In the genomic region with DNA sequence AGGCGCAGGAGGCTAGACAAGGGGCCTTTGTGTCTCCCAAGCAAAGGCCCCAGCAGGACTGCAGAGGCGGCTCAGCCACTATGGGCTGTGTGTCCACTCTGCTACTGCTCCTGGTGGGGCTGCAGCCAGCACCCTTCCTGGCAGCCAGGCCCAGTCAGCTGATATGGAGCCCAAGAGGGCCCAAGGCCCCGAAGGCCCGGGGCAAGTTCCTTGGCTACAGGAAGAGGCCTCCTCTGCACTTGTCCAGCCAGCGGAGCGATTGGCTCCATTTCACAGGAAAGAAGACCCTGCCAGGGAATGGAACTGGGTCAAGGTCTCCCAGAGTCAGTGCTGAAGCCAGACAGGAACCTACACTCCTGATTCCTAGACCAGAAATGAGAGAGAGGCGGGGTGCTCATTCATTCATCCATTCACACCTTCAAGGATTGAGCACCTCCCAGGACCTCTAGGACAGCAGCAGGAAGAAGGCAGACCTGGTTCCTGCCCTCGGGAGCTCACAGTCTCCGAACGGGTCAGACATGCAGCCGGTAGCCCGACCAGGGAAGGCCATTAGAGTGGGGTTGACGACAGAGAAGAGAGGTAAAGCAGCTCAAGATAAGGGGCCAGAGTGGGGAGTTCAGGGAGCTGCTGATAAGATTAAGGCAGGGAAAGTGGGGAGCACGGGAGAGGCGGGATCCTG, we compare ENCODE assay signal across 9 cellular contexts. TPM values are rescaled to one million over a fixed set of nuclear protein-coding genes. Genes with fewer than 3 reads are reported as not detected.
A peak's percentile ranks its signal among the peaks of the same experiment; 100 is the strongest.
DNase-seq lines count a peak whose midpoint lies in the region; ATAC-seq, FAIRE-seq and TF ChIP-seq lines count a peak whose summit lies in the region.
"Had no signal": no experiment of that assay in that cellular context is flagged by ENCODE, and none has a peak within 500 bp of the region (broad histone marks: within the 10 kb centered on the region; RNA-seq: fewer than 3 reads in every experiment).

No MANE protein-coding gene starts in this region.

- POLR2A ChIA-PET in IMR-90 (lab: Charles Lee; ENCODE audit: unreplicated experiment) = no interaction called here

- H3K9me1 ChIP-seq in IMR-90 (ENCODE audit: insufficient read depth, low read length) = no peaks in the 10 kb centered on the region; the same call in 1 of the 2 replicates
- H3K9me1 ChIP-seq in keratinocyte (ENCODE audit: control insufficient read depth, extremely low read depth, insufficient read depth, low read length) = no peaks in the 10 kb centered on the region

- H3K27me3 Mint-ChIP-seq in activated naive CD8-positive, alpha-beta T cell treated with anti-CD3 and anti-CD28 coated beads, Interleukin-2, amount 50 U/mL, for 24 hours = peaks cover 21% of the 10 kb centered on the region

- H2BK5ac ChIP-seq in IMR-90 (ENCODE audit: low read depth, low read length, poor library complexity, severe bottlenecking) = no peak overlapping the region

- H3K36me3 ChIP-seq in IMR-90 (ENCODE audit: control insufficient read depth, insufficient read depth, low read length) = no peaks in the 10 kb centered on the region
- no peaks in the 10 kb centered on the region for H3K36me3 ChIP-seq in keratinocyte (ENCODE audit: control insufficient read depth in 2 of 2, extremely low read depth in 1 of 2, insufficient read depth in 2 of 2, low read length in 2 of 2)

- CTCF ChIA-PET in IMR-90 (lab: Yijun Ruan, JAX) = interaction anchor here (0.5 kb wide), 1 partner anchor 404 kb away, joined by 3 read pairs; no protein-coding TSS in a partner anchor

- no peak overlapping the region for H3K14ac ChIP-seq in IMR-90 (replicated peaks; ENCODE audit: low read depth, low read length)

- H3K23ac ChIP-seq in IMR-90 (ENCODE audit: low read depth, low read length) = no peak overlapping the region

- H3K9ac ChIP-seq in IMR-90 (ENCODE audit: low read depth, low read length) = no peak overlapping the region
- H3K9ac ChIP-seq in keratinocyte (ENCODE audit: control insufficient read depth, extremely low read depth, insufficient read depth, low read length) = peak overlapping the region; percentile 60

- BruUV-seq in IMR-90 (replicated peaks; lab: Mats Ljungman, UMichigan) = no TSS peak

- H3K4ac ChIP-seq in IMR-90 (ENCODE audit: low read depth, low read length) = no peak overlapping the region

- H2AK9ac ChIP-seq in IMR-90 (replicated peaks; ENCODE audit: low read depth, low read length, poor library complexity) = no peak overlapping the region

- no peaks in the 10 kb centered on the region for H3K9me3 Mint-ChIP-seq in activated naive CD8-positive, alpha-beta T cell treated with anti-CD3 and anti-CD28 coated beads, Interleukin-2, amount 50 U/mL, for 24 hours

- no peak overlapping the region for H3K4me3 ChIP-seq in IMR-90 (ENCODE audit: insufficient read depth, low read depth, low read length)
- H3K4me3 ChIP-seq in keratinocyte (ENCODE audit: control insufficient read depth in 2 of 3, extremely low read depth in 1 of 3, insufficient read depth in 2 of 3, low read depth in 1 of 3, low read length in 3 of 3) = peak overlapping the region in 2 of 3 experiments; percentile 58 to 59
- peak overlapping the region in 3 of 7 experiments; percentile 45 to 52 (median 46) for H3K4me3 ChIP-seq in skin epidermis

- H3K56ac ChIP-seq in IMR-90 (ENCODE audit: extremely low read depth, insufficient read depth, low read length) = no peak overlapping the region

- no peak overlapping the region for H3K4me2 ChIP-seq in IMR-90 (ENCODE audit: low read depth, low read length)
- peak overlapping the region; percentile 83 for H3K4me2 ChIP-seq in keratinocyte (ENCODE audit: control insufficient read depth, extremely low read depth, insufficient read depth, low read depth, low read length)

- H3K27me3 ChIP-seq in IMR-90 (ENCODE audit: control insufficient read depth, insufficient read depth, low read length) (peaks cover 50% of the 10 kb centered on the region), keratinocyte (ENCODE audit: control insufficient read depth, extremely low read depth, insufficient read depth, low read length) (no peaks in the 10 kb centered on the region)

- no peaks in the 10 kb centered on the region for H3K36me3 Mint-ChIP-seq in activated naive CD8-positive, alpha-beta T cell treated with anti-CD3 and anti-CD28 coated beads, Interleukin-2, amount 50 U/mL, for 24 hours (ENCODE audit: low read depth)

- intact Hi-C loops in IMR-90 (cut with micrococcal nuclease) = no loop called here

- 90% methylated on average over 10 of the region's 15 CpGs; no CpG with 5 or more reads in 1 of the 2 experiments for WGBS in IMR-90 (ENCODE audit: extremely low coverage in 2 of 2, insufficient read length in 1 of 2), 2 experiments

- no peak overlapping the region for H2AK5ac ChIP-seq in IMR-90 (ENCODE audit: low read depth, low read length)

- DNase-seq in IMR-90 (no peak), keratinocyte (ENCODE audit: low read depth, low spot score) (no peak), occipital lobe (lab: John Stamatoyannopoulos, UW) (no peak), NK-92 (lab: John Stamatoyannopoulos, UW; ENCODE audit: unreplicated experiment) (no peak)
- no peak for DNase-seq in activated naive CD8-positive, alpha-beta T cell treated with anti-CD3 and anti-CD28 coated beads, Interleukin-2, amount 50 U/mL, for 24 hours
- DNase-seq: activated gamma-delta T cell had no signal

- H3K4me1 ChIP-seq in IMR-90 (ENCODE audit: control insufficient read depth, insufficient read depth, low read length) (no peaks in the 10 kb centered on the region; the same call in 1 of the 2 replicates), keratinocyte (ENCODE audit: control insufficient read depth, extremely low read depth, insufficient read depth, low read length) (peaks cover 28% of the 10 kb centered on the region)

- no peak overlapping the region for H3K18ac ChIP-seq in IMR-90 (ENCODE audit: low read depth, low read length)

- no peaks in the 10 kb centered on the region for H3K79me1 ChIP-seq in IMR-90 (ENCODE audit: low read depth in 1 of 2, low read length in 2 of 2)

- H3K27ac ChIP-seq in IMR-90 (ENCODE audit: insufficient read depth, low read length) = no peak overlapping the region
- no peak overlapping the region for H3K27ac ChIP-seq in keratinocyte (ENCODE audit: control insufficient read depth, insufficient read depth, low read length)
- H3K27ac ChIP-seq in skin epidermis = peak overlapping the region in 11 of 21 experiments; percentile 3 to 75 (median 44)

- no peak overlapping the region for H3K27ac Mint-ChIP-seq in activated naive CD8-positive, alpha-beta T cell treated with anti-CD3 and anti-CD28 coated beads, Interleukin-2, amount 50 U/mL, for 24 hours

- no peak overlapping the region for H2BK120ac ChIP-seq in IMR-90 (ENCODE audit: low read depth, low read length)

- H3K4me3 Mint-ChIP-seq in activated naive CD8-positive, alpha-beta T cell treated with anti-CD3 and anti-CD28 coated beads, Interleukin-2, amount 50 U/mL, for 24 hours = peak overlapping the region; percentile 37

- TF ChIP-seq RAD21 in IMR-90 (IDR thresholded peaks at IDR 0.05; ENCODE audit: low read length) = no peak

- no peak overlapping the region for H4K5ac ChIP-seq in IMR-90 (ENCODE audit: low read depth, low read length)

- in situ Hi-C loops in IMR-90 (cut with MboI; ENCODE audit: low sequenced_read_pairs) = no loop called here

- dilution Hi-C loops in IMR-90 (cut with HindIII; ENCODE audit: low sequenced_read_pairs, unreplicated experiment) (no loop called here), keratinocyte (cut with MboI; ENCODE audit: extremely low pct_ligation_motif_present, low sequenced_read_pairs) (no loop called here)

- H3K4me1 Mint-ChIP-seq in activated naive CD8-positive, alpha-beta T cell treated with anti-CD3 and anti-CD28 coated beads, Interleukin-2, amount 50 U/mL, for 24 hours = peaks cover 5% of the 10 kb centered on the region

- no peaks in the 10 kb centered on the region for H3K79me2 ChIP-seq in keratinocyte (ENCODE audit: control insufficient read depth, insufficient read depth, low read length)

- H2AFZ ChIP-seq in IMR-90 (replicated peaks; ENCODE audit: low read length, poor library complexity) (peak overlapping the region; percentile 90), keratinocyte (ENCODE audit: control insufficient read depth, low read length) (peak overlapping the region; percentile 84)

- no peak overlapping the region for H4K91ac ChIP-seq in IMR-90 (ENCODE audit: insufficient read depth, low read depth, low read length)

- H4K20me1 ChIP-seq in IMR-90 (ENCODE audit: insufficient read depth, low read length) (no peaks in the 10 kb centered on the region), keratinocyte (ENCODE audit: control insufficient read depth, extremely low read depth, insufficient read depth, low read length) (no peaks in the 10 kb centered on the region)

- no peaks in the 10 kb centered on the region for H3K9me3 ChIP-seq in IMR-90 (ENCODE audit: control insufficient read depth, insufficient read depth, low read length)
- H3K9me3 ChIP-seq in keratinocyte (ENCODE audit: control insufficient read depth, low read depth, low read length) = no peaks in the 10 kb centered on the region

- ATAC-seq in IMR-90 (ENCODE audit: low read depth) = no peak
- ATAC-seq in activated naive CD8-positive, alpha-beta T cell treated with anti-CD3 and anti-CD28 coated beads, Interleukin-2, amount 50 U/mL, for 24 hours = no peak
- no peak for ATAC-seq in GM18867 (IDR thresholded peaks at IDR 0.05; ENCODE audit: unreplicated experiment)

- no peak overlapping the region for H2BK15ac ChIP-seq in IMR-90 (ENCODE audit: low read depth, low read length)

- no peak for TF ChIP-seq CTCF in IMR-90 (conservative IDR thresholded peaks at IDR 0.05; ENCODE audit: low read depth, low read length)
- no peak for TF ChIP-seq CTCF in keratinocyte (optimal IDR thresholded peaks at IDR 0.05 in 1 of 3, IDR thresholded peaks at IDR 0.05 in 1 of 3, conservative IDR thresholded peaks at IDR 0.05 in 1 of 3; ENCODE audit: extremely low read depth in 1 of 3, insufficient read depth in 2 of 3, low read length in 3 of 3)

- no peak overlapping the region for H4K8ac ChIP-seq in IMR-90 (ENCODE audit: low read depth in 2 of 2, low read length in 2 of 2)

- no peak overlapping the region for H2BK20ac ChIP-seq in IMR-90 (ENCODE audit: low read depth, low read length)

- TF ChIP-seq POLR2A in IMR-90 (IDR thresholded peaks at IDR 0.05; ENCODE audit: low read depth, low read length) = no peak

- FAIRE-seq in keratinocyte (lab: Jason Lieb, UNC) = no peak

RNA-seq across cellular contexts. Expression of gene P2RY2, which starts 0.8 kb away (rescaled TPM):
- total RNA-seq in IMR-90 (2012; rRNA removed) (not detected in 2 replicates), occipital lobe (not detected)
- polyA plus RNA-seq in IMR-90 (2012; rRNA removed) (0.06 TPM in 1 of 2 replicates, not detected in the other), keratinocyte (3.9 to 6.9 TPM (median 5.1 TPM) in 3 replicates)
- polyA plus RNA-seq in IMR-90 (2012; cell fraction: cytosol; rRNA removed) = 0.02 TPM in 1 of 2 replicates, not detected in the other
- polyA plus RNA-seq in IMR-90 (2012; cell fraction: nucleus; rRNA removed; ENCODE audit: low replicate concordance) = 0.07 TPM in 1 of 2 replicates, not detected in the other
- 1.7 TPM for polyA plus RNA-seq in keratinocyte (2011; ENCODE audit: low read depth)
- 2.4 and 2.8 TPM in 2 replicates for polyA plus RNA-seq in keratinocyte (2011; cell fraction: cytosol; rRNA removed)
- polyA plus RNA-seq in keratinocyte (2011; cell fraction: nucleus; rRNA removed) = 3.9 and 4.0 TPM in 2 replicates
- 2.1 and 7.0 TPM in 2 replicates for polyA plus RNA-seq in keratinocyte (2012; ENCODE audit: low replicate concordance)
- polyA minus RNA-seq in keratinocyte = 4.4 to 18.0 TPM (median 7.1 TPM) in 3 replicates
- 2.3 TPM for polyA minus RNA-seq in keratinocyte (2011; cell fraction: cytosol; rRNA and poly(A)+ RNA removed)
- polyA minus RNA-seq in keratinocyte (2011; cell fraction: nucleus; rRNA and poly(A)+ RNA removed) = 3.8 and 3.9 TPM in 2 replicates
- total RNA-seq: G401 had no signal

RNA-seq across cellular contexts. Expression of gene P2RY6, which starts 54.9 kb away (rescaled TPM):
- total RNA-seq in IMR-90 (2012; rRNA removed) = under 0.01 TPM in 1 of 2 replicates, not detected in the other
- polyA plus RNA-seq in IMR-90 (2012; rRNA removed) = 0.37 and 0.44 TPM in 2 replicates
- 0.67 TPM in 1 of 2 replicates, not detected in the other for polyA plus RNA-seq in IMR-90 (2012; cell fraction: cytosol; rRNA removed)
- polyA plus RNA-seq in IMR-90 (2012; cell fraction: nucleus; rRNA removed; ENCODE audit: low replicate concordance) = 0.45 and 1.5 TPM in 2 replicates
- polyA plus RNA-seq in keratinocyte = 0.04 to 0.22 TPM (median 0.09 TPM) in 3 replicates
- polyA plus RNA-seq in keratinocyte (2011; ENCODE audit: low read depth) = not detected
- 0.10 and 0.13 TPM in 2 replicates for polyA plus RNA-seq in keratinocyte (2011; cell fraction: cytosol; rRNA removed)
- 0.12 and 0.28 TPM in 2 replicates for polyA plus RNA-seq in keratinocyte (2011; cell fraction: nucleus; rRNA removed)
- 0.17 and 0.23 TPM in 2 replicates for polyA plus RNA-seq in keratinocyte (2012; ENCODE audit: low replicate concordance)
- 0.48 to 2.1 TPM in 2 of 3 replicates, not detected in the other for polyA minus RNA-seq in keratinocyte
- polyA minus RNA-seq in keratinocyte (2011; cell fraction: cytosol; rRNA and poly(A)+ RNA removed) = not detected
- not detected in 2 replicates for polyA minus RNA-seq in keratinocyte (2011; cell fraction: nucleus; rRNA and poly(A)+ RNA removed)
- total RNA-seq in occipital lobe = not detected
- total RNA-seq: G401 had no signal

Comparison
In these comparisons a context has a peak if more than half of its experiments do, and no peak if none do; other contexts are left out.
1. H3K27ac ChIP-seq: peak in skin epidermis (11 of 21); none in IMR-90 (single experiment) and keratinocyte (single experiment).